29 cellular contexts compared by ENCODE assay signal in the genomic region with DNA sequence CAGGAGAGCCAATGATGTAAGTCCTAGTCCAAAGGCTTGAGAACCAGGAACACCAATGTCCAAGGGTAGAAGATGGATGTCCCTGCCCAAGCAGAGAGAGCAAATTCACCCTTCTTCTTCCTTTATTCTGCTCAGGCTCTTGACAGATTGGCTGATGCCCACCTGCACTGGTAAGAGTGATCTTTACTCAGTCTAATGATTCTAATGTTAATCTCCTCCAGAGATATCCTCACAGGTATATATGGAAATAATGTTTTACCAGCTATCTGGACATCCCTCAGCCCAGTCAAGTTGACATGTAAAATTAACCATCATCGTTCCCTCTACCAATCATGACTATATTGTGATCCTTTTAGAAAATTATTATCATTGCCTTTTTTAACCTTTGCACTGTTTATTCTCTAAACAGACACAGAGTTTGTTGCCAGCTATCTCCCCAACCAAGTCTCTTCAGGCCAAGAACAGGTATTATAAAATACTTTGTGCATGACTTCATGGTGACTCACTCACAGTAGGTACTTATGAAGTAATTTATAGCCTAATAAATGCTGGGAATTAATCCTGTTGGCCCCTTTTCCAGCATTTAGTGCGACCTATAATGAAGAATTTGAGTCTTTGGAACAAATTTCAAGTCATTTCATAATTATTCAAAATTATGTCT. TPM values are rescaled to one million over a fixed set of nuclear protein-coding genes. Genes with fewer than 3 reads are reported as not detected.
A peak's percentile ranks its signal among the peaks of the same experiment; 100 is the strongest.
DNase-seq lines count a peak whose midpoint lies in the region; ATAC-seq, FAIRE-seq and TF ChIP-seq lines count a peak whose summit lies in the region.
"Had no signal": no experiment of that assay in that cellular context is flagged by ENCODE, and none has a peak within 500 bp of the region (broad histone marks: within the 10 kb centered on the region; RNA-seq: fewer than 3 reads in every experiment).

No MANE protein-coding gene starts in this region.

- H3K27ac Mint-ChIP-seq in WTC11, result no peak overlapping the region
- H3K27ac Mint-ChIP-seq: B cell; memory B cell; naive B cell; stimulated activated naive CD8-positive, alpha-beta T cell treated with anti-CD3 and anti-CD28 coated beads, Interleukin-15, amount 100 ng/mL, for 72 hours; T-helper 1 cell treated with Interleukin-12 subunit alpha and Interleukin-12 subunit beta and Interleukin-4 antibody, amounts not matched to agents 30 μg/mL and 1 μg/mL, for 36 hours had no signal

- no peaks in the 10 kb centered on the region for H3K4me1 Mint-ChIP-seq in WTC11
- H3K4me1 Mint-ChIP-seq: B cell; memory B cell; naive B cell; stimulated activated naive CD8-positive, alpha-beta T cell treated with anti-CD3 and anti-CD28 coated beads, Interleukin-15, amount 100 ng/mL, for 72 hours had no signal

- peaks cover 6% of the 10 kb centered on the region for H3K9me3 Mint-ChIP-seq in WTC11
- H3K9me3 Mint-ChIP-seq: memory B cell; T-helper 1 cell treated with Interleukin-12 subunit alpha and Interleukin-12 subunit beta and Interleukin-4 antibody, amounts not matched to agents 30 μg/mL and 1 μg/mL, for 36 hours had no signal

- peak overlapping the region; percentile 16 for H3K27ac ChIP-seq in foreskin keratinocyte
- H3K27ac ChIP-seq: A549, right atrium auricular region, SJCRH30, tibial nerve had no signal

- peaks cover 43% of the 10 kb centered on the region for H3K4me1 ChIP-seq in foreskin keratinocyte
- H3K4me1 ChIP-seq: A549, right atrium auricular region, SJCRH30, tibial nerve had no signal

- no peak overlapping the region for H3K4me3 ChIP-seq in lower leg skin (ENCODE audit: low read depth, poor library complexity, severe bottlenecking)
- H3K4me3 ChIP-seq: A549, right atrium auricular region, SJCRH30, tibial nerve had no signal

- POLR2A ChIA-PET in WTC11 (lab: Charles Lee), result no interaction called here

- CTCF ChIA-PET in WTC11 (lab: Charles Lee), result no interaction called here

- WGBS in lower leg skin, 2 donors, result 41 to 66% methylated on average over 2 of the region's 2 CpGs

- ATAC-seq in foreskin keratinocyte (peak; percentile 77), HG02588 (IDR thresholded peaks at IDR 0.05; ENCODE audit: unreplicated experiment) (no peak), WTC11 (no peak)
- ATAC-seq: A549; stimulated activated naive CD8-positive, alpha-beta T cell treated with anti-CD3 and anti-CD28 coated beads, Interleukin-15, amount 100 ng/mL, for 72 hours had no signal

- H3K27me3 ChIP-seq in foreskin keratinocyte, result no peaks in the 10 kb centered on the region
- H3K27me3 ChIP-seq: right atrium auricular region, tibial nerve had no signal

- no peaks in the 10 kb centered on the region for H3K36me3 Mint-ChIP-seq in WTC11
- H3K36me3 Mint-ChIP-seq: memory B cell, naive B cell had no signal

- H3K4me3 Mint-ChIP-seq in WTC11, result no peak overlapping the region
- H3K4me3 Mint-ChIP-seq: B cell; memory B cell; naive B cell; stimulated activated naive CD8-positive, alpha-beta T cell treated with anti-CD3 and anti-CD28 coated beads, Interleukin-15, amount 100 ng/mL, for 72 hours; T-helper 1 cell treated with Interleukin-12 subunit alpha and Interleukin-12 subunit beta and Interleukin-4 antibody, amounts not matched to agents 30 μg/mL and 1 μg/mL, for 36 hours had no signal

- DNase-seq in NCI-H748 (lab: John Stamatoyannopoulos, UW; ENCODE audit: unreplicated experiment) (peak; percentile 34), NCI-H748 treated with DMSO at 0.1 percent for 48 hours (lab: John Stamatoyannopoulos, UW) (no peak), RCC 7860 (ENCODE audit: low spot score) (peak; percentile 24), foreskin keratinocyte (peak; percentile 64 to 85), urothelium cell line (ENCODE audit: low spot score) (peak; percentile 68), WTC11 (ENCODE audit: low spot score) (no peak), lower leg skin (ENCODE audit: low spot score in 2 of 2) (no peak)
- DNase-seq: activated CD4-positive, alpha-beta T cell treated with anti-CD3 and anti-CD28 coated beads for 4 hours; activated naive CD4-positive, alpha-beta T cell treated with Interleukin-2 at 50 U/mL for 16 hours; activated T-cell treated with anti-CD3 and anti-CD28 coated beads, Interleukin-2, amount 50 U/mL, for 48 hours; amygdala; central memory CD4-positive, alpha-beta T cell; foreskin melanocyte; naive B cell; NCI-H1436; NCI-H2171 treated with DMSO at 0.1 percent for 48 hours; NCI-H526 treated with DMSO at 0.1 percent for 48 hours; SJCRH30; stimulated activated naive CD8-positive, alpha-beta T cell treated with anti-CD3 and anti-CD28 coated beads, Interleukin-15, amount 100 ng/mL, for 72 hours had no signal

- no peak for FAIRE-seq in RCC 7860 (lab: Jason Lieb, UNC)
- no peak for FAIRE-seq in urothelium cell line (lab: Jason Lieb, UNC)
- FAIRE-seq: A549, endothelial cell of umbilical vein, islet of Langerhans had no signal

- no peak for TF ChIP-seq POLR2A in lower leg skin (IDR thresholded peaks at IDR 0.05)

- intact Hi-C loops in lower leg skin (cut with DNase I; ENCODE audit: low total_unique reads), result no loop called here

- no peaks in the 10 kb centered on the region for H3K27me3 Mint-ChIP-seq in WTC11 (ENCODE audit: low read depth)
- H3K27me3 Mint-ChIP-seq: stimulated activated naive CD8-positive, alpha-beta T cell treated with anti-CD3 and anti-CD28 coated beads, Interleukin-15, amount 100 ng/mL, for 72 hours had no signal

- no peak for TF ChIP-seq CTCF in foreskin keratinocyte (conservative IDR thresholded peaks at IDR 0.05)
- TF ChIP-seq CTCF in WTC11 (IDR thresholded peaks at IDR 0.05), result no peak
- TF ChIP-seq CTCF in lower leg skin (IDR thresholded peaks at IDR 0.05), result no peak

TF ChIP-seq in WTC11, 78 proteins besides CTCF, POLR2A, EP300 and RAD21 (continues in another document):
- no peak for TF ChIP-seq E2F5 (CRISPR knock-in tag; IDR thresholded peaks at IDR 0.05)
- TF ChIP-seq JAZF1 (CRISPR knock-in tag; IDR thresholded peaks at IDR 0.05), result no peak
- no peak for TF ChIP-seq RELA (CRISPR knock-in tag; IDR thresholded peaks at IDR 0.05; ENCODE audit: borderline replicate concordance)
- no peak for TF ChIP-seq FOXP1 (CRISPR knock-in tag; IDR thresholded peaks at IDR 0.05; ENCODE audit: borderline replicate concordance)
- TF ChIP-seq KAT7 (CRISPR knock-in tag; IDR thresholded peaks at IDR 0.05; ENCODE audit: borderline replicate concordance), result no peak
- TF ChIP-seq IRF2 (CRISPR knock-in tag; IDR thresholded peaks at IDR 0.05; ENCODE audit: borderline replicate concordance, low read depth), result no peak
- TF ChIP-seq SOX15 (CRISPR knock-in tag; IDR thresholded peaks at IDR 0.05), result no peak
- TF ChIP-seq, protein P1, sequence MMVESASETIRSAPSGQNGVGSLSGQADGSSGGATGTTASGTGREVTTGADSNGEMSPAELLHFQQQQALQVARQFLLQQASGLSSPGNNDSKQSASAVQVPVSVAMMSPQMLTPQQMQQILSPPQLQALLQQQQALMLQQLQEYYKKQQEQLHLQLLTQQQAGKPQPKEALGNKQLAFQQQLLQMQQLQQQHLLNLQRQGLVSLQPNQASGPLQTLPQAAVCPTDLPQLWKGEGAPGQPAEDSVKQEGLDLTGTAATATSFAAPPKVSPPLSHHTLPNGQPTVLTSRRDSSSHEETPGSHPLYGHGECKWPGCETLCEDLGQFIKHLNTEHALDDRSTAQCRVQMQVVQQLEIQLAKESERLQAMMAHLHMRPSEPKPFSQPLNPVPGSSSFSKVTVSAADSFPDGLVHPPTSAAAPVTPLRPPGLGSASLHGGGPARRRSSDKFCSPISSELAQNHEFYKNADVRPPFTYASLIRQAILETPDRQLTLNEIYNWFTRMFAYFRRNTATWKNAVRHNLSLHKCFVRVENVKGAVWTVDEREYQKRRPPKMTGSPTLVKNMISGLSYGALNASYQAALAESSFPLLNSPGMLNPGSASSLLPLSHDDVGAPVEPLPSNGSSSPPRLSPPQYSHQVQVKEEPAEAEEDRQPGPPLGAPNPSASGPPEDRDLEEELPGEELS (CRISPR knock-in tag; IDR thresholded peaks at IDR 0.05), result no peak
- TF ChIP-seq ZBTB43 (CRISPR knock-in tag; IDR thresholded peaks at IDR 0.05), result no peak
- TF ChIP-seq TEAD4 (CRISPR knock-in tag; IDR thresholded peaks at IDR 0.05), result no peak
- TF ChIP-seq NFE2L1 (CRISPR knock-in tag; IDR thresholded peaks at IDR 0.05), result no peak
- TF ChIP-seq SP1 (CRISPR knock-in tag; conservative IDR thresholded peaks at IDR 0.05), result no peak

RNA-seq across cellular contexts. Expression of gene TSHZ2, which starts 26.2 kb away (rescaled TPM):
- total RNA-seq in foreskin keratinocyte, result 1.3 and 1.6 TPM in 2 replicates
- 0.72 and 0.77 TPM in 2 replicates for polyA plus RNA-seq in foreskin keratinocyte
- 0.20 to 0.60 TPM (median 0.23 TPM) in 3 replicates for total RNA-seq in WTC11 (2021)
- 10 to 100 TPM in 3 of 4 donors, 1 to 10 TPM in 1; 8.1 to 25.7 (median 10.5) TPM for total RNA-seq in lower leg skin
- total RNA-seq: endothelial cell of umbilical vein, LHCN-M2, SJCRH30 had no signal
- polyA plus RNA-seq: A549, endothelial cell of umbilical vein had no signal

Comparison
In these comparisons a context has a peak if more than half of its experiments do, and no peak if none do; other contexts are left out.
1. DNase-seq: peak in NCI-H748 (single experiment), RCC 7860 (single experiment), foreskin keratinocyte (2 of 2) and urothelium cell line (single experiment); none in NCI-H748 treated with DMSO at 0.1 percent for 48 hours (single experiment), WTC11 (single experiment) and lower leg skin (0 of 2).